In the genomic region with DNA sequence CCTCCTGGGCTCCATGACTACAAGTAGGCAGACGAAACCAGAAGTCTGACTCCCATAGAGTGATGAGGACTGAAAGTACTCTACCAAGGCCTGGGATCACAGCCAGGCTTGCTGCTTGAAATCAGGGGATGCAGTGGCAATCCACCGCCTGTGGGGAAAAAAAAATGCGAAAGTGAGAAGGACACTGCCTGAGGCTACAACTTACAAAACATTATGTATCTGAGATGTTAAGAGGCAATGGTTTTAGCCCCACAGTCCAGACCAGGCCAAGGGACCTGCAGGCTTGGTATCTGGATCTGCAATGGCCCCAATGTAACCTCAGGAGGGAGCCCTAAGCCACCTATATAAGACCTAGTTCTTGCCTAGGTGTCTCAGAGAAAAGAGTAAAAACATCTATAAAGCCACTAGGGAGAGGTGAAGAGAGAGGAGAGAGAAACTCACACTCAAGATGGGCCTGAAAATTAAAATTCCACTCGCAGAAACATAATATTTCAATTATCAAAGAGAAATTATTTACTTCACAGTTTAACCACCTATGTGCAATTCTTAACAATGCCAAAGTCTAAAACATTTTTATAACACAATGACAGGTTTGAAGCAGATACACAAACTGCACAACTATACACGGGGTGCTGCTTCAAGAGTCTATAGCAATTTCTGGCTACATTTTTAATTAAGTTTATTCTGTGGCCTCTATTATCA, we compare ENCODE assay signal across 8 cellular contexts. TPM values are rescaled to one million over a fixed set of nuclear protein-coding genes. Genes with fewer than 3 reads are reported as not detected.
DNase-seq lines count a peak whose midpoint lies in the region; ATAC-seq and TF ChIP-seq lines count a peak whose summit lies in the region.

No MANE protein-coding gene starts in this region.

- peak; percentile 40 for TF ChIP-seq CTCF in cardiac muscle cell (IDR thresholded peaks at IDR 0.05; ENCODE audit: low read depth, low read length)
- peak; percentile 50 for TF ChIP-seq CTCF in psoas muscle (IDR thresholded peaks at IDR 0.05)

- no peaks in the 10 kb centered on the region for H3K9me3 Mint-ChIP-seq in activated naive CD4-positive, alpha-beta T cell treated with anti-CD3 and anti-CD28 coated beads for 36 hours

- WGBS in psoas muscle, 3 donors: 48 to 56% (median 50%) methylated on average over 5 of the region's 5 CpGs

- H3K27me3 Mint-ChIP-seq in activated naive CD4-positive, alpha-beta T cell treated with anti-CD3 and anti-CD28 coated beads for 36 hours (ENCODE audit: low read depth): no peaks in the 10 kb centered on the region

- H3K4me1 Mint-ChIP-seq in activated naive CD4-positive, alpha-beta T cell treated with anti-CD3 and anti-CD28 coated beads for 36 hours (ENCODE audit: low read depth): no peaks in the 10 kb centered on the region

- no peak overlapping the region for H3K4me3 Mint-ChIP-seq in activated naive CD4-positive, alpha-beta T cell treated with anti-CD3 and anti-CD28 coated beads for 36 hours

- peak; percentile 28 for DNase-seq in DMS79 treated with DMSO at 0.1 percent for 48 hours (lab: John Stamatoyannopoulos, UW)
- peak; percentile 42 for DNase-seq in NCI-H526 treated with DMSO at 0.1 percent for 48 hours (lab: John Stamatoyannopoulos, UW)
- peak; percentile 54 for DNase-seq in activated naive CD4-positive, alpha-beta T cell treated with anti-CD3 and anti-CD28 coated beads for 36 hours
- DNase-seq in cardiac muscle cell (ENCODE audit: low read depth in 1 of 2, low spot score in 1 of 2): peak; percentile 74 to 90
- peak; percentile 39 to 52 for DNase-seq in psoas muscle
- no peak for DNase-seq in COR-L47 (lab: John Stamatoyannopoulos, UW)

- H3K36me3 ChIP-seq in cardiac muscle cell: no peaks in the 10 kb centered on the region
- no peaks in the 10 kb centered on the region for H3K36me3 ChIP-seq in psoas muscle (ENCODE audit: insufficient read depth in 1 of 2, low read depth in 1 of 2)

- H3K9me3 ChIP-seq in cardiac muscle cell (ENCODE audit: low read depth) (no peaks in the 10 kb centered on the region), psoas muscle (no peaks in the 10 kb centered on the region)

- H3K27ac ChIP-seq in cardiac muscle cell (no peak overlapping the region), psoas muscle (no peak overlapping the region)

- H3K4me3 ChIP-seq in cardiac muscle cell (no peak overlapping the region), psoas muscle (no peak overlapping the region)

- intact Hi-C loops in activated naive CD4-positive, alpha-beta T cell treated with anti-CD3 and anti-CD28 coated beads for 36 hours (cut with micrococcal nuclease): loop anchor here (1.0 kb wide), 2 partner anchors 432 to 998 kb away; no protein-coding TSS in a partner anchor
- intact Hi-C loops in psoas muscle (cut with DNase I): loop anchor here in 1 of 2 donors (5.0 to 10.0 kb wide), 2 partner anchors 595 to 998 kb away; no protein-coding TSS in a partner anchor

- H3K27me3 ChIP-seq in cardiac muscle cell: no peaks in the 10 kb centered on the region
- H3K27me3 ChIP-seq in psoas muscle (ENCODE audit: insufficient read depth in 3 of 3, low read length in 2 of 3): no peaks in the 10 kb centered on the region

- H3K27ac Mint-ChIP-seq in activated naive CD4-positive, alpha-beta T cell treated with anti-CD3 and anti-CD28 coated beads for 36 hours: no peak overlapping the region

- peak; percentile 88 for ATAC-seq in GM19438 (IDR thresholded peaks at IDR 0.05; ENCODE audit: low read depth, unreplicated experiment)
- peak; percentile 82 for ATAC-seq in HG03378 (IDR thresholded peaks at IDR 0.05; ENCODE audit: unreplicated experiment)
- ATAC-seq in psoas muscle: peak; percentile 49 to 82 (median 69)

- CTCF ChIA-PET in activated naive CD4-positive, alpha-beta T cell treated with anti-CD3 and anti-CD28 coated beads for 36 hours (lab: Charles Lee): interaction anchor here (0.8 kb wide), 1 partner anchor 428 kb away, joined by 3 read pairs; no protein-coding TSS in a partner anchor

- peaks cover 2% of the 10 kb centered on the region for H3K36me3 Mint-ChIP-seq in activated naive CD4-positive, alpha-beta T cell treated with anti-CD3 and anti-CD28 coated beads for 36 hours (ENCODE audit: low read depth)

- H3K4me1 ChIP-seq in cardiac muscle cell (ENCODE audit: low read depth) (no peaks in the 10 kb centered on the region), psoas muscle (peaks cover 4% of the 10 kb centered on the region)

RNA-seq across cellular contexts. Expression of gene DNAJC1, which starts 13.9 kb away (rescaled TPM):
- total RNA-seq in activated naive CD4-positive, alpha-beta T cell treated with anti-CD3 and anti-CD28 coated beads for 36 hours: 10 to 100 TPM; 18.0 to 18.8 TPM
- 39.2 and 57.1 TPM in 2 replicates for total RNA-seq in cardiac muscle cell
- 31.2 and 32.6 TPM in 2 replicates for polyA plus RNA-seq in cardiac muscle cell
- total RNA-seq in psoas muscle: 10 to 100 TPM in 3 of 4 donors, 1 to 10 TPM in 1; 6.7 to 18.8 (median 11.3) TPM
- polyA plus RNA-seq in psoas muscle: 10 to 100 TPM; 13.2 to 21.5 (median 18.3) TPM
